In genomic region chr1:16122361-16122881, GRCh38 we compare ENCODE assay signal across 14 cellular contexts. TPM values are rescaled to one million over a fixed set of nuclear protein-coding genes. Genes with fewer than 3 reads are reported as not detected.
DNase-seq lines count a peak whose midpoint lies in the region; ATAC-seq and TF ChIP-seq lines count a peak whose summit lies in the region.
"Had no signal": no experiment of that assay in that cellular context is flagged by ENCODE, and none has a peak within 500 bp of the region (broad histone marks: within the 10 kb centered on the region; RNA-seq: fewer than 3 reads in every experiment).

No MANE protein-coding gene starts in this region.

- no peaks in the 10 kb centered on the region for H3K9me3 Mint-ChIP-seq in endothelial cell (ENCODE audit: unreplicated experiment)
- no peaks in the 10 kb centered on the region for H3K9me3 Mint-ChIP-seq in natural killer cell treated with Interleukin-12 subunit alpha and Interleukin-12 subunit beta and Interleukin-15 and Interleukin-18, amount 100 ng/mL, for 72 hours
- H3K9me3 Mint-ChIP-seq: activated CD4-positive, alpha-beta memory T cell treated with anti-CD3 and anti-CD28 coated beads, Interleukin-2, amount 10 ng/mL, durations not matched to agents 7 days and 5 days; activated naive CD8-positive, alpha-beta T cell treated with anti-CD3 and anti-CD28 coated beads, Interleukin-2, amount 10 ng/mL, durations not matched to agents 7 days and 5 days; CD4-positive, CD25-positive, alpha-beta regulatory T cell had no signal

- H2AK9ac ChIP-seq in IMR-90 (replicated peaks; ENCODE audit: low read depth, low read length, poor library complexity): peak overlapping the region; percentile 93

- peak overlapping the region; percentile 63 for H3K4me3 Mint-ChIP-seq in endothelial cell (ENCODE audit: unreplicated experiment)
- H3K4me3 Mint-ChIP-seq in natural killer cell treated with Interleukin-12 subunit alpha and Interleukin-12 subunit beta and Interleukin-15 and Interleukin-18, amount 100 ng/mL, for 72 hours: peak overlapping the region; percentile 29
- H3K4me3 Mint-ChIP-seq: activated CD4-positive, alpha-beta memory T cell treated with anti-CD3 and anti-CD28 coated beads, Interleukin-2, amount 10 ng/mL, durations not matched to agents 7 days and 5 days; activated naive CD8-positive, alpha-beta T cell treated with anti-CD3 and anti-CD28 coated beads, Interleukin-2, amount 10 ng/mL, durations not matched to agents 7 days and 5 days; CD4-positive, CD25-positive, alpha-beta regulatory T cell had no signal

- peaks cover 14% of the 10 kb centered on the region for H3K4me1 Mint-ChIP-seq in endothelial cell (ENCODE audit: unreplicated experiment)
- H3K4me1 Mint-ChIP-seq in natural killer cell treated with Interleukin-12 subunit alpha and Interleukin-12 subunit beta and Interleukin-15 and Interleukin-18, amount 100 ng/mL, for 72 hours (ENCODE audit: low read depth in 2 of 2): peaks cover 18 to 38% of the 10 kb centered on the region in 2 donors

- H2AFZ ChIP-seq in IMR-90 (replicated peaks; ENCODE audit: low read length, poor library complexity): peak overlapping the region; percentile 71

- H3K18ac ChIP-seq in IMR-90 (ENCODE audit: low read depth, low read length): no peak overlapping the region

- H3K9me1 ChIP-seq in IMR-90 (ENCODE audit: insufficient read depth, low read length): peaks cover 13% of the 10 kb centered on the region

- peak overlapping the region; percentile 49 for H3K27ac Mint-ChIP-seq in endothelial cell (ENCODE audit: unreplicated experiment)
- peak overlapping the region; percentile 26 to 79 for H3K27ac Mint-ChIP-seq in natural killer cell treated with Interleukin-12 subunit alpha and Interleukin-12 subunit beta and Interleukin-15 and Interleukin-18, amount 100 ng/mL, for 72 hours
- H3K27ac Mint-ChIP-seq: activated CD4-positive, alpha-beta memory T cell treated with anti-CD3 and anti-CD28 coated beads, Interleukin-2, amount 10 ng/mL, durations not matched to agents 7 days and 5 days; activated naive CD8-positive, alpha-beta T cell treated with anti-CD3 and anti-CD28 coated beads, Interleukin-2, amount 10 ng/mL, durations not matched to agents 7 days and 5 days; CD4-positive, CD25-positive, alpha-beta regulatory T cell had no signal

- 0 out of 2 replicates have a peak overlapping the region, but pooled peaks have one; percentile 1 for H4K91ac ChIP-seq in IMR-90 (ENCODE audit: insufficient read depth, low read depth, low read length)

- no peak overlapping the region for H3K9ac ChIP-seq in IMR-90 (ENCODE audit: low read depth, low read length)

- no peaks in the 10 kb centered on the region for H3K9me3 ChIP-seq in IMR-90 (ENCODE audit: control insufficient read depth, insufficient read depth, low read length)
- H3K9me3 ChIP-seq: tibial artery had no signal

- no TSS peak for BruUV-seq in IMR-90 (replicated peaks; lab: Mats Ljungman, UMichigan)

- TF ChIP-seq RAD21 in IMR-90 (IDR thresholded peaks at IDR 0.05; ENCODE audit: low read length): no peak

- H3K14ac ChIP-seq in IMR-90 (replicated peaks; ENCODE audit: low read depth, low read length): peak overlapping the region; percentile 58

- H3K56ac ChIP-seq in IMR-90 (ENCODE audit: extremely low read depth, insufficient read depth, low read length): no peak overlapping the region

- H3K4me2 ChIP-seq in IMR-90 (ENCODE audit: low read depth, low read length): no peak overlapping the region

- peak overlapping the region; percentile 51; the same call in 1 of the 2 replicates for H2AK5ac ChIP-seq in IMR-90 (ENCODE audit: low read depth, low read length)

- intact Hi-C loops in IMR-90 (cut with micrococcal nuclease): no loop called here

- no peak overlapping the region for H3K4me3 ChIP-seq in IMR-90 (ENCODE audit: insufficient read depth, low read depth, low read length)
- H3K4me3 ChIP-seq: tibial artery had no signal

- peak; percentile 34 for ATAC-seq in IMR-90 (ENCODE audit: low read depth)
- no peak for ATAC-seq in natural killer cell treated with Interleukin-12 subunit alpha and Interleukin-12 subunit beta and Interleukin-15 and Interleukin-18, amount 100 ng/mL, for 72 hours

- H3K36me3 ChIP-seq in IMR-90 (ENCODE audit: control insufficient read depth, insufficient read depth, low read length): peaks cover 34% of the 10 kb centered on the region

- no peak overlapping the region for H3K27ac ChIP-seq in IMR-90 (ENCODE audit: insufficient read depth, low read length)
- H3K27ac ChIP-seq: tibial artery had no signal

- no peak overlapping the region for H4K5ac ChIP-seq in IMR-90 (ENCODE audit: low read depth, low read length)

- no peak for TF ChIP-seq POLR2A in IMR-90 (IDR thresholded peaks at IDR 0.05; ENCODE audit: low read depth, low read length)

- no peak overlapping the region for H3K23ac ChIP-seq in IMR-90 (ENCODE audit: low read depth, low read length)

- H3K36me3 Mint-ChIP-seq in endothelial cell (ENCODE audit: low read depth, unreplicated experiment): peaks cover 34% of the 10 kb centered on the region
- no peaks in the 10 kb centered on the region for H3K36me3 Mint-ChIP-seq in natural killer cell treated with Interleukin-12 subunit alpha and Interleukin-12 subunit beta and Interleukin-15 and Interleukin-18, amount 100 ng/mL, for 72 hours
- H3K36me3 Mint-ChIP-seq: activated naive CD8-positive, alpha-beta T cell treated with anti-CD3 and anti-CD28 coated beads, Interleukin-2, amount 10 ng/mL, durations not matched to agents 7 days and 5 days; CD4-positive, CD25-positive, alpha-beta regulatory T cell had no signal

- H3K4me1 ChIP-seq in IMR-90 (ENCODE audit: control insufficient read depth, insufficient read depth, low read length): peaks cover 13% of the 10 kb centered on the region

- H3K79me1 ChIP-seq in IMR-90 (ENCODE audit: low read depth in 1 of 2, low read length in 2 of 2): peaks cover 6 to 40% of the 10 kb centered on the region in 2 experiments

- H3K27me3 ChIP-seq in IMR-90 (ENCODE audit: control insufficient read depth, insufficient read depth, low read length): no peaks in the 10 kb centered on the region
- H3K27me3 ChIP-seq: tibial artery had no signal

- WGBS in IMR-90 (ENCODE audit: extremely low coverage in 2 of 2, insufficient read length in 1 of 2), 2 experiments: 0% methylated on average over 1 of the region's 4 CpGs; no CpG with 5 or more reads in 1 of the 2 experiments

- peaks cover 46% of the 10 kb centered on the region for H4K20me1 ChIP-seq in IMR-90 (ENCODE audit: insufficient read depth, low read length)

- CTCF ChIA-PET in IMR-90 (lab: Yijun Ruan, JAX): interaction anchor here (0.5 to 1.0 kb wide), 3 partner anchors 29 to 91 kb away, joined by 3 read pairs; no protein-coding TSS in a partner anchor

- peak overlapping the region; percentile 12 for H2BK5ac ChIP-seq in IMR-90 (ENCODE audit: low read depth, low read length, poor library complexity, severe bottlenecking)

- H2BK120ac ChIP-seq in IMR-90 (ENCODE audit: low read depth, low read length): no peak overlapping the region

- TF ChIP-seq CTCF in IMR-90 (conservative IDR thresholded peaks at IDR 0.05; ENCODE audit: low read depth, low read length) (no peak), endothelial cell (IDR thresholded peaks at IDR 0.05; ENCODE audit: unreplicated experiment) (no peak)

- H4K8ac ChIP-seq in IMR-90 (ENCODE audit: low read depth in 2 of 2, low read length in 2 of 2): 0 out of 4 replicates have a peak overlapping the region, but pooled peaks of 1 of the 2 experiments have one; percentile 6

- H3K4ac ChIP-seq in IMR-90 (ENCODE audit: low read depth, low read length): peak overlapping the region; percentile 47

- H2BK20ac ChIP-seq in IMR-90 (ENCODE audit: low read depth, low read length): 0 out of 2 replicates have a peak overlapping the region, but pooled peaks have one; percentile 16

- H2BK15ac ChIP-seq in IMR-90 (ENCODE audit: low read depth, low read length): no peak overlapping the region

- in situ Hi-C loops in IMR-90 (cut with MboI; ENCODE audit: low sequenced_read_pairs): no loop called here

- POLR2A ChIA-PET in IMR-90 (lab: Charles Lee; ENCODE audit: unreplicated experiment): no interaction called here

- peaks cover 17% of the 10 kb centered on the region for H3K27me3 Mint-ChIP-seq in endothelial cell (ENCODE audit: unreplicated experiment)
- H3K27me3 Mint-ChIP-seq in natural killer cell treated with Interleukin-12 subunit alpha and Interleukin-12 subunit beta and Interleukin-15 and Interleukin-18, amount 100 ng/mL, for 72 hours: peaks cover 0 to 10% of the 10 kb centered on the region in 2 donors
- H3K27me3 Mint-ChIP-seq: activated CD4-positive, alpha-beta memory T cell treated with anti-CD3 and anti-CD28 coated beads, Interleukin-2, amount 10 ng/mL, durations not matched to agents 7 days and 5 days; activated naive CD8-positive, alpha-beta T cell treated with anti-CD3 and anti-CD28 coated beads, Interleukin-2, amount 10 ng/mL, durations not matched to agents 7 days and 5 days had no signal

- DNase-seq in AG08395 (ENCODE audit: low spot score): peak; percentile 52
- peak; percentile 44 for DNase-seq in IMR-90
- DNase-seq in endothelial cell (ENCODE audit: low spot score): no peak
- DNase-seq in natural killer cell treated with Interleukin-12 subunit alpha and Interleukin-12 subunit beta and Interleukin-15 and Interleukin-18, amount 100 ng/mL, for 72 hours (ENCODE audit: low spot score): peak; percentile 60
- DNase-seq in HPDE6-E6E7 (ENCODE audit: extremely low spot score): no peak
- DNase-seq in T-helper 9 cell: no peak
- no peak for DNase-seq in SKM-1 (lab: John Stamatoyannopoulos, UW; ENCODE audit: unreplicated experiment)
- no peak for DNase-seq in activated effector memory CD4-positive, alpha-beta T cell treated with Interleukin-2 at 50 U/mL for 16 hours
- DNase-seq: activated naive CD8-positive, alpha-beta T cell treated with anti-CD3 and anti-CD28 coated beads, Interleukin-2, amount 10 ng/mL, durations not matched to agents 7 days and 5 days; CD4-positive, CD25-positive, alpha-beta regulatory T cell; Karpas-422; left cardiac atrium; tibial artery had no signal

- dilution Hi-C loops in IMR-90 (cut with HindIII; ENCODE audit: low sequenced_read_pairs, unreplicated experiment): no loop called here

RNA-seq across cellular contexts. Expression of gene EPHA2, which starts 33.4 kb away (rescaled TPM):
- total RNA-seq in IMR-90 (2012; rRNA removed): 22.5 and 24.0 TPM in 2 replicates
- 72.6 and 82.5 TPM in 2 replicates for polyA plus RNA-seq in IMR-90 (2012; rRNA removed)
- polyA plus RNA-seq in IMR-90 (2012; cell fraction: cytosol; rRNA removed): 65.8 and 89.5 TPM in 2 replicates
- 96.5 and 215 TPM in 2 replicates for polyA plus RNA-seq in IMR-90 (2012; cell fraction: nucleus; rRNA removed; ENCODE audit: low replicate concordance)
- total RNA-seq in endothelial cell (ENCODE audit: unreplicated experiment): 109 TPM
- total RNA-seq in natural killer cell treated with Interleukin-12 subunit alpha and Interleukin-12 subunit beta and Interleukin-15 and Interleukin-18, amount 100 ng/mL, for 72 hours: not detected
- total RNA-seq: activated CD4-positive, alpha-beta memory T cell treated with anti-CD3 and anti-CD28 coated beads, Interleukin-2, amount 10 ng/mL, durations not matched to agents 7 days and 5 days; activated naive CD8-positive, alpha-beta T cell treated with anti-CD3 and anti-CD28 coated beads, Interleukin-2, amount 10 ng/mL, durations not matched to agents 7 days and 5 days; CD4-positive, CD25-positive, alpha-beta regulatory T cell had no signal
- polyA plus RNA-seq: CD4-positive, CD25-positive, alpha-beta regulatory T cell had no signal

RNA-seq across cellular contexts. Expression of gene FAM131C, which starts 49.0 kb away (rescaled TPM):
- total RNA-seq in IMR-90 (2012; rRNA removed) (0.18 and 0.28 TPM in 2 replicates), endothelial cell (ENCODE audit: unreplicated experiment) (0.56 TPM)
- polyA plus RNA-seq in IMR-90 (2012; rRNA removed): 0.56 and 1.0 TPM in 2 replicates
- polyA plus RNA-seq in IMR-90 (2012; cell fraction: cytosol; rRNA removed): 0.57 and 1.4 TPM in 2 replicates
- polyA plus RNA-seq in IMR-90 (2012; cell fraction: nucleus; rRNA removed; ENCODE audit: low replicate concordance): 0.32 and 0.89 TPM in 2 replicates
- not detected for total RNA-seq in natural killer cell treated with Interleukin-12 subunit alpha and Interleukin-12 subunit beta and Interleukin-15 and Interleukin-18, amount 100 ng/mL, for 72 hours
- total RNA-seq: CD4-positive, CD25-positive, alpha-beta regulatory T cell had no signal

Comparison
In these comparisons a context has a peak if more than half of its experiments do, and no peak if none do; other contexts are left out.
1. DNase-seq: peak in AG08395 (single experiment), IMR-90 (single experiment) and natural killer cell treated with Interleukin-12 subunit alpha and Interleukin-12 subunit beta and Interleukin-15 and Interleukin-18, amount 100 ng/mL, for 72 hours (single experiment); none in endothelial cell (single experiment), HPDE6-E6E7 (single experiment), T-helper 9 cell (single experiment), SKM-1 (single experiment) and activated effector memory CD4-positive, alpha-beta T cell treated with Interleukin-2 at 50 U/mL for 16 hours (single experiment).
2. RNA of gene EPHA2, which starts 33.4 kb away (total RNA-seq): 109 TPM in endothelial cell (single experiment) and 22.5 to 24.0 TPM in IMR-90; not detected in natural killer cell treated with Interleukin-12 subunit alpha and Interleukin-12 subunit beta and Interleukin-15 and Interleukin-18, amount 100 ng/mL, for 72 hours; every median in the first group is over 10 times any median in the second.